15 cellular contexts compared by ENCODE assay signal in the genomic region with DNA sequence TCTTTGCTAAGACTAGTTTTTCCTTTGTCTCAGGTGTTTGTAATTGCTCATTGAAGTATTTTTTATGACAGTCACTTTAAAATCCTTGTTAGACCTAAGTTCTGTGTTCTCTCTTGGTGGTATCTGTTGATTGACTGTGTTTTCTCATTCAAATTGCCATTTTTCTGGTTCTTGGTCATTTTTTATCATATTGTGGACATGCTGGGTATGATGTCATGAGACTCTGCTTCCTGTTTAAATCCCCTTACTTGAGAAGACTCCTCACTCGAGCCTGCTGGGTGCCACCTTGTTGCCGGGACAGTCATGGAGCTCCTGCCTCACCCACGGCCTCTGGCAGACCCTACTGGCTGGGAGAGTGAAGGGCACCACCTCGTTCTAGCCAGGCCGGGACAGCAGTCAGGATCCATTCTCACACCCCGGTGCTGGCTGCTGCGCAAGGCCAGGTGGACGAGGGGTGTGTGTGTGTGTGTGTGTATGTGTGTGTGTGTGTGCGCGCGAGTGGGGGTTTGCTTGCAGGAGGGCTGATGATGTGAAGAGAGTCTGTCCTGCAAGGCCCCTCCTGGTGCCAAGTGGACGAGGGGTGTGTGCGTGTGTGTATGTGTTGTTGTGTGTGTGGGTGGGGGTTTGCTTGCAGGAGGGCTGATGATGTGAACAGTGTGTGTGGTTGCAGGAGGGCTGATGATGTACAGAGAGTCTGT. TPM values are rescaled to one million over a fixed set of nuclear protein-coding genes. Genes with fewer than 3 reads are reported as not detected.
DNase-seq lines count a peak whose midpoint lies in the region; ATAC-seq and TF ChIP-seq lines count a peak whose summit lies in the region.
"Had no signal": no experiment of that assay in that cellular context is flagged by ENCODE, and none has a peak within 500 bp of the region (broad histone marks: within the 10 kb centered on the region; RNA-seq: fewer than 3 reads in every experiment).

No MANE protein-coding gene starts in this region.

- peak overlapping the region in 1 of 2 experiments; percentile 49 for H2BK12ac ChIP-seq in mesenchymal stem cell (ENCODE audit: low read length in 2 of 2)

- peaks cover 31% of the 10 kb centered on the region for H3K36me3 ChIP-seq in BE2C
- H3K36me3 ChIP-seq in mesenchymal stem cell (ENCODE audit: control insufficient read depth in 1 of 2, insufficient read depth in 2 of 2, low read depth in 1 of 2, low read length in 2 of 2), result peaks cover 26 to 27% of the 10 kb centered on the region in 2 experiments
- peaks cover 79% of the 10 kb centered on the region for H3K36me3 ChIP-seq in OCI-LY7 (ENCODE audit: insufficient read depth, low read length)
- H3K36me3 ChIP-seq in MM.1S (replicated peaks; ENCODE audit: insufficient read depth, low read length), result peaks cover 9% of the 10 kb centered on the region

- no peaks in the 10 kb centered on the region; the same call in 1 of the 2 replicates for H3F3A ChIP-seq in MM.1S (ENCODE audit: insufficient read depth, low read length)

- H3K9me3 ChIP-seq in BE2C, result 0 out of 2 replicates have a peak, but pooled peaks cover 3% of the 10 kb centered on the region
- H3K9me3 ChIP-seq in mesenchymal stem cell (ENCODE audit: control insufficient read depth, low read length), result no peaks in the 10 kb centered on the region
- peaks cover 31% of the 10 kb centered on the region for H3K9me3 ChIP-seq in OCI-LY7 (ENCODE audit: low read length)
- no peaks in the 10 kb centered on the region for H3K9me3 ChIP-seq in MM.1S (replicated peaks; ENCODE audit: insufficient read depth, low read length)

- H4K91ac ChIP-seq in mesenchymal stem cell (ENCODE audit: low read length), result no peak overlapping the region

- CTCF ChIA-PET in OCI-LY7 (lab: Charles Lee; ENCODE audit: unreplicated experiment), result no interaction called here

- H3K4me3 ChIP-seq in BE2C (ENCODE audit: low read depth, low read length) (no peak overlapping the region), mesenchymal stem cell (ENCODE audit: insufficient read depth in 1 of 2, low read depth in 1 of 2, low read length in 2 of 2) (no peak overlapping the region), OCI-LY7 (ENCODE audit: low read depth, low read length, poor library complexity, severe bottlenecking) (no peak overlapping the region), MM.1S (ENCODE audit: low read length) (no peak overlapping the region)
- H3K4me3 ChIP-seq: HAP-1 had no signal

- DNase-seq in BE2C, result peak; percentile 7
- peak; percentile 15 for DNase-seq in amniotic epithelial cell (ENCODE audit: low read depth)
- DNase-seq in mesenchymal stem cell, result peak; percentile 16
- DNase-seq in OCI-LY7 (ENCODE audit: low spot score), result no peak
- DNase-seq in MM.1S, result no peak
- DNase-seq: activated CD4-positive, CD25-positive, alpha-beta regulatory T cell treated with anti-CD3 and anti-CD28 coated beads, Interleukin-2, amount 50 U/mL, for 72 hours; foreskin melanocyte; KG1; NCI-H524 had no signal

- no peaks in the 10 kb centered on the region for H4K20me1 ChIP-seq in OCI-LY7 (ENCODE audit: insufficient read depth, low read length)
- H4K20me1 ChIP-seq in MM.1S (ENCODE audit: insufficient read depth, low read length), result no peaks in the 10 kb centered on the region

- H2BK5ac ChIP-seq in mesenchymal stem cell (ENCODE audit: low read depth, low read length, poor library complexity, severe bottlenecking), result no peak overlapping the region

- H3K27me3 ChIP-seq in BE2C (no peaks in the 10 kb centered on the region), mesenchymal stem cell (ENCODE audit: control insufficient read depth in 1 of 2, insufficient read depth in 1 of 2, low read length in 2 of 2) (no peaks in the 10 kb centered on the region), MM.1S (replicated peaks; ENCODE audit: insufficient read depth, low read length) (no peaks in the 10 kb centered on the region)

- H3K4me2 ChIP-seq in mesenchymal stem cell (ENCODE audit: low read length, poor library complexity, severe bottlenecking) (no peak overlapping the region), OCI-LY7 (ENCODE audit: low read length) (no peak overlapping the region), MM.1S (ENCODE audit: low read depth, low read length) (no peak overlapping the region)

- peak overlapping the region in 1 of 2 experiments; percentile 30 for H3K14ac ChIP-seq in mesenchymal stem cell (ENCODE audit: low read length in 2 of 2)

- H3K79me1 ChIP-seq in mesenchymal stem cell (replicated peaks; ENCODE audit: low read length, poor library complexity, severe bottlenecking), result peaks cover 38% of the 10 kb centered on the region

- no peak overlapping the region for H3K9ac ChIP-seq in mesenchymal stem cell (ENCODE audit: low read length)
- H3K9ac ChIP-seq in MM.1S (ENCODE audit: low read length), result no peak overlapping the region

- H3K79me2 ChIP-seq in OCI-LY7 (ENCODE audit: insufficient read depth, low read depth, low read length) (peaks cover 49% of the 10 kb centered on the region), MM.1S (ENCODE audit: low read length) (peaks cover 63% of the 10 kb centered on the region)

- no peak for TF ChIP-seq CTCF in BE2C (IDR thresholded peaks at IDR 0.05; ENCODE audit: low read depth, low read length)
- TF ChIP-seq CTCF in GM12873 (IDR thresholded peaks at IDR 0.05; ENCODE audit: insufficient read depth, low read depth, low read length, missing control alignments), result peak; percentile 0
- TF ChIP-seq CTCF in OCI-LY7 (conservative IDR thresholded peaks at IDR 0.05; ENCODE audit: low read length), result no peak
- TF ChIP-seq CTCF in MM.1S (IDR thresholded peaks at IDR 0.05; ENCODE audit: low read length), result no peak

- H3K27ac ChIP-seq in mesenchymal stem cell (ENCODE audit: low read length, poor library complexity, severe bottlenecking) (no peak overlapping the region), OCI-LY7 (ENCODE audit: low read depth, low read length, poor library complexity, severe bottlenecking) (no peak overlapping the region), MM.1S (ENCODE audit: low read length) (no peak overlapping the region)
- H3K27ac ChIP-seq: C4-2B had no signal

- H3K23ac ChIP-seq in mesenchymal stem cell (ENCODE audit: low read length in 2 of 2), result no peak overlapping the region

- H2AFZ ChIP-seq in mesenchymal stem cell (ENCODE audit: low read depth, low read length) (no peak overlapping the region), OCI-LY7 (ENCODE audit: low read length) (no peak overlapping the region), MM.1S (ENCODE audit: low read length) (no peak overlapping the region)

- H3K9me2 ChIP-seq in OCI-LY7 (ENCODE audit: insufficient read depth, low read length) (no peaks in the 10 kb centered on the region), MM.1S (replicated peaks; ENCODE audit: insufficient read depth, low read length) (no peaks in the 10 kb centered on the region)

- ATAC-seq in HG02642 (IDR thresholded peaks at IDR 0.05; ENCODE audit: poor library complexity, unreplicated experiment) (no peak), HG03354 (IDR thresholded peaks at IDR 0.05; ENCODE audit: poor library complexity, severe bottlenecking, unreplicated experiment) (no peak)
- ATAC-seq: natural killer cell treated with Interleukin-12 subunit alpha and Interleukin-12 subunit beta and Interleukin-15 and Interleukin-18, amount 100 ng/mL, for 72 hours had no signal

- WGBS in mesenchymal stem cell, result 94% methylated on average over 13 of the region's 13 CpGs

- H2BK120ac ChIP-seq in mesenchymal stem cell (ENCODE audit: low read depth, low read length), result no peak overlapping the region

- no TSS peak for BruUV-seq in OCI-LY7 (replicated peaks; lab: Mats Ljungman, UMichigan)

- H2AK5ac ChIP-seq in mesenchymal stem cell (ENCODE audit: low read length, severe bottlenecking), result no peak overlapping the region

- H3K18ac ChIP-seq in mesenchymal stem cell (ENCODE audit: low read depth in 1 of 2, low read length in 2 of 2), result peak overlapping the region in 1 of 2 experiments; percentile 55

- H3K4me1 ChIP-seq in BE2C (no peaks in the 10 kb centered on the region; the same call in 1 of the 2 replicates), mesenchymal stem cell (ENCODE audit: control insufficient read depth, insufficient read depth, low read depth, low read length) (peaks cover 12% of the 10 kb centered on the region), OCI-LY7 (ENCODE audit: insufficient read depth, low read length, poor library complexity, severe bottlenecking) (peaks cover 2% of the 10 kb centered on the region), MM.1S (ENCODE audit: low read length) (no peaks in the 10 kb centered on the region)

- intact Hi-C loops in OCI-LY7 (cut with micrococcal nuclease; ENCODE audit: unreplicated experiment), result loop anchor here (10.0 kb wide), 1 partner anchor 142 kb away; no protein-coding TSS in a partner anchor

- POLR2A ChIA-PET in OCI-LY7 (lab: Charles Lee), result no interaction called here

- H3K4ac ChIP-seq in mesenchymal stem cell (ENCODE audit: low read depth in 1 of 2, low read length in 2 of 2), result no peak overlapping the region

- peak overlapping the region; percentile 50 for H4K8ac ChIP-seq in mesenchymal stem cell (ENCODE audit: low read length)

- no peak overlapping the region for H2BK15ac ChIP-seq in mesenchymal stem cell (ENCODE audit: low read depth, poor library complexity, severe bottlenecking)

RNA-seq across cellular contexts. Expression of a gene that starts 4.4 kb away (rescaled TPM):
- 5.6 TPM for polyA plus RNA-seq in BE2C (2012; ENCODE audit: insufficient read depth, insufficient read length, low read depth)
- polyA plus RNA-seq in mesenchymal stem cell (2013, experiment 1 of 2), result 0.48 TPM
- polyA plus RNA-seq in mesenchymal stem cell (2013, experiment 2 of 2), result 0.42 TPM
- 26.9 and 27.2 TPM in 2 replicates for total RNA-seq in OCI-LY7 (2014; rRNA removed; shearing (Covaris generic))
- total RNA-seq in OCI-LY7 (2022), result 41.1 and 42.7 TPM in 2 replicates

Comparison
In these comparisons a context has a peak if more than half of its experiments do, and no peak if none do; other contexts are left out.
1. DNase-seq: peak in BE2C (single experiment), amniotic epithelial cell (single experiment) and mesenchymal stem cell (single experiment); none in OCI-LY7 (single experiment) and MM.1S (single experiment).